ENCODE assay signal across 1 cellular context in genomic region chr11:95140397-95141030, GRCh38.
TF ChIP-seq lines count a peak whose summit lies in the region.

No MANE protein-coding gene starts in this region.

TF ChIP-seq in HEK293, 187 proteins besides CTCF, POLR2A, EP300 and RAD21 (continued from another document):
- no peak for TF ChIP-seq ZNF704 (tag by site-specific recombination; IDR thresholded peaks at IDR 0.05)
- TF ChIP-seq MZF1 (tag by site-specific recombination; IDR thresholded peaks at IDR 0.05; ENCODE audit: borderline replicate concordance): peak; percentile 63; the same call in 1 of the 2 replicates
- TF ChIP-seq ZNF341 (tag by site-specific recombination; IDR thresholded peaks at IDR 0.05; ENCODE audit: low read depth): no peak
- TF ChIP-seq, protein P1, sequence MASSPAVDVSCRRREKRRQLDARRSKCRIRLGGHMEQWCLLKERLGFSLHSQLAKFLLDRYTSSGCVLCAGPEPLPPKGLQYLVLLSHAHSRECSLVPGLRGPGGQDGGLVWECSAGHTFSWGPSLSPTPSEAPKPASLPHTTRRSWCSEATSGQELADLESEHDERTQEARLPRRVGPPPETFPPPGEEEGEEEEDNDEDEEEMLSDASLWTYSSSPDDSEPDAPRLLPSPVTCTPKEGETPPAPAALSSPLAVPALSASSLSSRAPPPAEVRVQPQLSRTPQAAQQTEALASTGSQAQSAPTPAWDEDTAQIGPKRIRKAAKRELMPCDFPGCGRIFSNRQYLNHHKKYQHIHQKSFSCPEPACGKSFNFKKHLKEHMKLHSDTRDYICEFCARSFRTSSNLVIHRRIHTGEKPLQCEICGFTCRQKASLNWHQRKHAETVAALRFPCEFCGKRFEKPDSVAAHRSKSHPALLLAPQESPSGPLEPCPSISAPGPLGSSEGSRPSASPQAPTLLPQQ (tag by site-specific recombination; IDR thresholded peaks at IDR 0.05): no peak
- TF ChIP-seq ZNF138 (tag by site-specific recombination; IDR thresholded peaks at IDR 0.05; ENCODE audit: borderline replicate concordance): no peak
- no peak for TF ChIP-seq ZNF48 (tag by site-specific recombination; IDR thresholded peaks at IDR 0.05)
- TF ChIP-seq ATF2 (tag by site-specific recombination; IDR thresholded peaks at IDR 0.05; ENCODE audit: low read depth): peak; percentile 88
- TF ChIP-seq ZNF174 (tag by site-specific recombination; IDR thresholded peaks at IDR 0.05): no peak
- no peak for TF ChIP-seq ZNF645 (tag by site-specific recombination; IDR thresholded peaks at IDR 0.05)
- no peak for TF ChIP-seq YY2 (tag by site-specific recombination; IDR thresholded peaks at IDR 0.05)
- peak; percentile 66 for TF ChIP-seq ZNF843 (tag by site-specific recombination; IDR thresholded peaks at IDR 0.05)
- no peak for TF ChIP-seq ZBTB10 (tag by site-specific recombination; IDR thresholded peaks at IDR 0.05)
- TF ChIP-seq GLI2 (tag by site-specific recombination; IDR thresholded peaks at IDR 0.05; ENCODE audit: borderline replicate concordance, low read depth): no peak
- TF ChIP-seq ZNF610 (tag by site-specific recombination; IDR thresholded peaks at IDR 0.05; ENCODE audit: borderline replicate concordance): no peak
- TF ChIP-seq ZFHX2 (tag by site-specific recombination; conservative IDR thresholded peaks at IDR 0.05): peak; percentile 59
- TF ChIP-seq ZNF391 (tag by site-specific recombination; IDR thresholded peaks at IDR 0.05; ENCODE audit: borderline replicate concordance, low read depth): no peak
